ENCODE assay signal across 28 cellular contexts in genomic region chr6:16665992-16666391, GRCh38.
"Had no signal": no experiment of that assay in that cellular context is flagged by ENCODE, and none has a peak within 500 bp of the region (broad histone marks: within the 10 kb centered on the region; RNA-seq: fewer than 3 reads in every experiment).

No MANE protein-coding gene starts in this region.

- H3K27ac Mint-ChIP-seq: mesothelial cell of epicardium; naive thymus-derived CD4-positive, alpha-beta T cell; stimulated activated naive CD8-positive, alpha-beta T cell treated with anti-CD3 and anti-CD28 coated beads, Interleukin-15, Interleukin-2, amounts not matched to agents 100 ng/mL and 50 ng/mL, for 24 hours had no signal

- H3K27ac ChIP-seq: hepatocyte, left ventricle myocardium inferior, pancreas, prostate gland, sigmoid colon, spleen, suprapubic skin, thoracic aorta, tibial artery, upper lobe of right lung had no signal

- H3K9me3 Mint-ChIP-seq: stimulated activated effector memory CD8-positive, alpha-beta T cell treated with anti-CD3 and anti-CD28 coated beads, Interleukin-12 subunit alpha, Interleukin-12 subunit beta, amount 100 ng/mL, for 72 hours had no signal

- DNase-seq: islet precursor cell; left ventricle myocardium inferior; mesendoderm; mucosa of descending colon; naive thymus-derived CD4-positive, alpha-beta T cell; nucleus accumbens; pancreas; posterior cingulate gyrus; retina; right cardiac atrium; sigmoid colon; small intestine; spleen; stimulated activated CD4-positive, alpha-beta T cell treated with anti-CD3 and anti-CD28 coated beads, Interleukin-4, amount 100 ng/mL, for 24 hours; stimulated activated naive CD4-positive, alpha-beta T cell; tibial artery; trophoblast cell; upper lobe of right lung had no signal

- H3K27me3 Mint-ChIP-seq: naive thymus-derived CD4-positive, alpha-beta T cell; natural killer cell treated with Interleukin-12 subunit alpha and Interleukin-12 subunit beta and Interleukin-15 and Interleukin-18, amount 100 ng/mL, for 72 hours; stimulated activated naive CD8-positive, alpha-beta T cell treated with anti-CD3 and anti-CD28 coated beads, Interleukin-15, Interleukin-2, amounts not matched to agents 100 ng/mL and 50 ng/mL, for 24 hours had no signal

- H3K36me3 ChIP-seq: pancreas, prostate gland, sigmoid colon, suprapubic skin, thoracic aorta, tibial artery, upper lobe of right lung had no signal

- H3K4me1 Mint-ChIP-seq: neural crest cell had no signal

- H3K27me3 ChIP-seq: hepatocyte, pancreas, sigmoid colon, spleen, suprapubic skin, tibial artery, upper lobe of right lung had no signal

- H3K4me3 ChIP-seq: hepatocyte, left ventricle myocardium inferior, lung, mucosa of descending colon, pancreas, prostate gland, sigmoid colon, spleen, suprapubic skin, thoracic aorta, tibial artery, upper lobe of right lung had no signal

- H3K9me3 ChIP-seq: pancreas, prostate gland, sigmoid colon, suprapubic skin, tibial artery, upper lobe of right lung had no signal

- H3K4me1 ChIP-seq: pancreas, prostate gland had no signal

- H3K4me3 Mint-ChIP-seq: mesothelial cell of epicardium; naive thymus-derived CD4-positive, alpha-beta T cell; natural killer cell treated with Interleukin-12 subunit alpha and Interleukin-12 subunit beta and Interleukin-15 and Interleukin-18, amount 100 ng/mL, for 72 hours; neural crest cell; stimulated activated effector memory CD8-positive, alpha-beta T cell treated with anti-CD3 and anti-CD28 coated beads, Interleukin-12 subunit alpha, Interleukin-12 subunit beta, amount 100 ng/mL, for 72 hours; stimulated activated naive CD8-positive, alpha-beta T cell treated with anti-CD3 and anti-CD28 coated beads, Interleukin-15, Interleukin-2, amounts not matched to agents 100 ng/mL and 50 ng/mL, for 24 hours had no signal
